ENCODE assay signal across 24 cellular contexts in genomic region chr21:31394309-31394708, GRCh38. TPM values are rescaled to one million over a fixed set of nuclear protein-coding genes. Genes with fewer than 3 reads are reported as not detected.
DNase-seq lines count a peak whose midpoint lies in the region; ATAC-seq and TF ChIP-seq lines count a peak whose summit lies in the region.
"Had no signal": no experiment of that assay in that cellular context is flagged by ENCODE, and none has a peak within 500 bp of the region (broad histone marks: within the 10 kb centered on the region; RNA-seq: fewer than 3 reads in every experiment).

No MANE protein-coding gene starts in this region.

- CTCF ChIA-PET in CD8-positive, alpha-beta T cell (lab: Charles Lee), result no interaction called here

- no peaks in the 10 kb centered on the region for H3K27me3 ChIP-seq in CD8-positive, alpha-beta T cell (ENCODE audit: insufficient read depth, low read length)
- H3K27me3 ChIP-seq in esophagus muscularis mucosa, result no peaks in the 10 kb centered on the region
- H3K27me3 ChIP-seq: SJSA1, stomach, transverse colon had no signal

- WGBS in esophagus muscularis mucosa, result 82% methylated on average over 5 of the region's 5 CpGs

- H3K4me1 Mint-ChIP-seq in activated CD4-positive, alpha-beta T cell treated with anti-CD3 and anti-CD28 coated beads, Interleukin-2, amount 10 ng/mL, durations not matched to agents 24 days and 14 days, result peaks cover 34% of the 10 kb centered on the region
- H3K4me1 Mint-ChIP-seq in CD8-positive, alpha-beta T cell (ENCODE audit: low read depth), result peaks cover 44% of the 10 kb centered on the region
- peaks cover 37% of the 10 kb centered on the region for H3K4me1 Mint-ChIP-seq in T-helper 2 cell treated with Interferon-gamma antibody and Interleukin-4, amounts not matched to agents 5 μg/mL and 100 μg/mL, for 36 hours (ENCODE audit: low read depth)
- H3K4me1 Mint-ChIP-seq in nephron progenitor cell, result peaks cover 47% of the 10 kb centered on the region
- H3K4me1 Mint-ChIP-seq: B cell, memory B cell had no signal

- no peak for TF ChIP-seq POLR2A in esophagus muscularis mucosa (IDR thresholded peaks at IDR 0.05; ENCODE audit: low read depth)

- TF ChIP-seq CTCF in CD8-positive, alpha-beta T cell (IDR thresholded peaks at IDR 0.05), result no peak
- TF ChIP-seq CTCF in nephron progenitor cell (IDR thresholded peaks at IDR 0.05) (no peak), esophagus muscularis mucosa (IDR thresholded peaks at IDR 0.05) (no peak)

- no peaks in the 10 kb centered on the region for H3K36me3 ChIP-seq in CD8-positive, alpha-beta T cell (ENCODE audit: insufficient read depth, low read length)
- no peaks in the 10 kb centered on the region for H3K36me3 ChIP-seq in esophagus muscularis mucosa
- H3K36me3 ChIP-seq: heart right ventricle, SJSA1, stomach, transverse colon had no signal

- ATAC-seq in CD8-positive, alpha-beta T cell, result peak; percentile 30
- ATAC-seq: heart right ventricle, left colon, Panc1 had no signal

- no peak overlapping the region for H3K4me3 ChIP-seq in CD8-positive, alpha-beta T cell (ENCODE audit: low read depth, low read length)
- no peak overlapping the region for H3K4me3 ChIP-seq in esophagus muscularis mucosa
- H3K4me3 ChIP-seq: heart right ventricle, SJSA1, stomach, transverse colon had no signal

- H3K9me3 Mint-ChIP-seq in activated CD4-positive, alpha-beta T cell treated with anti-CD3 and anti-CD28 coated beads, Interleukin-2, amount 10 ng/mL, durations not matched to agents 24 days and 14 days, result no peaks in the 10 kb centered on the region
- no peaks in the 10 kb centered on the region for H3K9me3 Mint-ChIP-seq in CD8-positive, alpha-beta T cell
- H3K9me3 Mint-ChIP-seq in T-helper 2 cell treated with Interferon-gamma antibody and Interleukin-4, amounts not matched to agents 5 μg/mL and 100 μg/mL, for 36 hours, result no peaks in the 10 kb centered on the region
- H3K9me3 Mint-ChIP-seq in nephron progenitor cell, result peaks cover 10% of the 10 kb centered on the region
- H3K9me3 Mint-ChIP-seq: activated CD4-positive, alpha-beta memory T cell treated with anti-CD3 and anti-CD28 coated beads, Interleukin-2, amount 10 ng/mL, durations not matched to agents 7 days and 5 days; central memory CD8-positive, alpha-beta T cell; memory B cell had no signal

- peak overlapping the region; percentile 3 for H3K27ac Mint-ChIP-seq in activated CD4-positive, alpha-beta T cell treated with anti-CD3 and anti-CD28 coated beads, Interleukin-2, amount 10 ng/mL, durations not matched to agents 24 days and 14 days
- H3K27ac Mint-ChIP-seq in CD8-positive, alpha-beta T cell, result peak overlapping the region; percentile 35
- H3K27ac Mint-ChIP-seq in T-helper 2 cell treated with Interferon-gamma antibody and Interleukin-4, amounts not matched to agents 5 μg/mL and 100 μg/mL, for 36 hours, result peak overlapping the region; percentile 66
- peak overlapping the region; percentile 11 for H3K27ac Mint-ChIP-seq in nephron progenitor cell
- H3K27ac Mint-ChIP-seq: activated CD4-positive, alpha-beta memory T cell treated with anti-CD3 and anti-CD28 coated beads, Interleukin-2, amount 10 ng/mL, durations not matched to agents 7 days and 5 days; B cell; memory B cell had no signal

- H3K36me3 Mint-ChIP-seq in activated CD4-positive, alpha-beta T cell treated with anti-CD3 and anti-CD28 coated beads, Interleukin-2, amount 10 ng/mL, durations not matched to agents 24 days and 14 days (ENCODE audit: low read depth), result no peaks in the 10 kb centered on the region
- H3K36me3 Mint-ChIP-seq in CD8-positive, alpha-beta T cell, result no peaks in the 10 kb centered on the region
- no peaks in the 10 kb centered on the region for H3K36me3 Mint-ChIP-seq in T-helper 2 cell treated with Interferon-gamma antibody and Interleukin-4, amounts not matched to agents 5 μg/mL and 100 μg/mL, for 36 hours (ENCODE audit: low read depth)
- H3K36me3 Mint-ChIP-seq in nephron progenitor cell (ENCODE audit: low read depth), result peaks cover 22% of the 10 kb centered on the region
- H3K36me3 Mint-ChIP-seq: memory B cell had no signal

- DNase-seq in activated CD4-positive, alpha-beta T cell treated with anti-CD3 and anti-CD28 coated beads, Interleukin-2, amount 10 ng/mL, durations not matched to agents 24 days and 14 days, result peak; percentile 61
- no peak for DNase-seq in activated CD4-positive, alpha-beta T cell treated with anti-CD3 and anti-CD28 coated beads, Interleukin-2, amount 50 U/mL, for 48 hours
- DNase-seq in CD8-positive, alpha-beta T cell, result no peak
- no peak for DNase-seq in T-helper 2 cell treated with Interferon-gamma antibody and Interleukin-4, amounts not matched to agents 5 μg/mL and 100 μg/mL, for 36 hours (ENCODE audit: low spot score)
- no peak for DNase-seq in nephron progenitor cell
- no peak for DNase-seq in amygdala (lab: John Stamatoyannopoulos, UW)
- no peak for DNase-seq in 8988T
- no peak for DNase-seq in esophagus muscularis mucosa (ENCODE audit: extremely low spot score)
- DNase-seq: activated CD4-positive, alpha-beta memory T cell treated with anti-CD3 and anti-CD28 coated beads, Interleukin-2, amount 10 ng/mL, durations not matched to agents 7 days and 5 days; activated effector memory CD4-positive, alpha-beta T cell treated with Interleukin-2 at 50 U/mL for 16 hours; heart right ventricle; left colon; NCI-H1105; retina; stimulated activated CD4-positive, alpha-beta T cell treated with anti-CD3 and anti-CD28 coated beads, Interleukin-2, amount 100 ng/mL, for 48 hours; stomach; transverse colon had no signal

- peaks cover 2% of the 10 kb centered on the region for H3K27me3 Mint-ChIP-seq in activated CD4-positive, alpha-beta T cell treated with anti-CD3 and anti-CD28 coated beads, Interleukin-2, amount 10 ng/mL, durations not matched to agents 24 days and 14 days
- no peaks in the 10 kb centered on the region for H3K27me3 Mint-ChIP-seq in CD8-positive, alpha-beta T cell (ENCODE audit: low read depth)
- no peaks in the 10 kb centered on the region for H3K27me3 Mint-ChIP-seq in T-helper 2 cell treated with Interferon-gamma antibody and Interleukin-4, amounts not matched to agents 5 μg/mL and 100 μg/mL, for 36 hours (ENCODE audit: low read depth)
- no peaks in the 10 kb centered on the region for H3K27me3 Mint-ChIP-seq in nephron progenitor cell (ENCODE audit: low read depth, poor library complexity)
- H3K27me3 Mint-ChIP-seq: activated CD4-positive, alpha-beta memory T cell treated with anti-CD3 and anti-CD28 coated beads, Interleukin-2, amount 10 ng/mL, durations not matched to agents 7 days and 5 days; B cell; central memory CD8-positive, alpha-beta T cell; memory B cell had no signal

- H3K27ac ChIP-seq in CD8-positive, alpha-beta T cell (ENCODE audit: low read depth, low read length), result no peak overlapping the region
- H3K27ac ChIP-seq in esophagus muscularis mucosa (replicated peaks in 1 of 4), result no peak overlapping the region
- H3K27ac ChIP-seq: epithelial cell of prostate, heart right ventricle, KMS-11, SJSA1, stomach, transverse colon had no signal

- TF ChIP-seq EP300 in esophagus muscularis mucosa (IDR thresholded peaks at IDR 0.05), result no peak

- H3K4me1 ChIP-seq in CD8-positive, alpha-beta T cell (ENCODE audit: insufficient read depth, low read length), result peaks cover 36% of the 10 kb centered on the region
- H3K4me1 ChIP-seq in esophagus muscularis mucosa, result no peaks in the 10 kb centered on the region
- H3K4me1 ChIP-seq: heart right ventricle, SJSA1, stomach had no signal

- H3K9me3 ChIP-seq in CD8-positive, alpha-beta T cell (ENCODE audit: low read length), result no peaks in the 10 kb centered on the region
- H3K9me3 ChIP-seq in esophagus muscularis mucosa, result no peaks in the 10 kb centered on the region
- H3K9me3 ChIP-seq: heart right ventricle, SJSA1, stomach, transverse colon had no signal

- no peak overlapping the region for H3K4me3 Mint-ChIP-seq in activated CD4-positive, alpha-beta T cell treated with anti-CD3 and anti-CD28 coated beads, Interleukin-2, amount 10 ng/mL, durations not matched to agents 24 days and 14 days
- H3K4me3 Mint-ChIP-seq in CD8-positive, alpha-beta T cell, result no peak overlapping the region
- H3K4me3 Mint-ChIP-seq in T-helper 2 cell treated with Interferon-gamma antibody and Interleukin-4, amounts not matched to agents 5 μg/mL and 100 μg/mL, for 36 hours, result peak overlapping the region; percentile 15
- no peak overlapping the region for H3K4me3 Mint-ChIP-seq in nephron progenitor cell
- H3K4me3 Mint-ChIP-seq: activated CD4-positive, alpha-beta memory T cell treated with anti-CD3 and anti-CD28 coated beads, Interleukin-2, amount 10 ng/mL, durations not matched to agents 7 days and 5 days; B cell; central memory CD8-positive, alpha-beta T cell; memory B cell had no signal

- POLR2A ChIA-PET in CD8-positive, alpha-beta T cell (lab: Charles Lee), result no interaction called here

- intact Hi-C loops in activated CD4-positive, alpha-beta T cell treated with anti-CD3 and anti-CD28 coated beads, Interleukin-2, amount 10 ng/mL, durations not matched to agents 24 days and 14 days (cut with micrococcal nuclease), result no loop called here
- intact Hi-C loops in CD8-positive, alpha-beta T cell (cut with DNase I, micrococcal nuclease), result no loop called here
- intact Hi-C loops in esophagus muscularis mucosa (cut with DNase I), result no loop called here

RNA-seq across cellular contexts. Expression of gene TIAM1, which starts 50.2 kb away (rescaled TPM):
- total RNA-seq in activated CD4-positive, alpha-beta T cell treated with anti-CD3 and anti-CD28 coated beads, Interleukin-2, amount 10 ng/mL, durations not matched to agents 24 days and 14 days, result 104 and 105 TPM in 2 replicates
- 1 to 10 TPM; 8.0 to 8.5 TPM for total RNA-seq in CD8-positive, alpha-beta T cell
- 10 to 100 TPM in 1 of 4 donors, 1 to 10 TPM in 3; 5.4 to 10.6 (median 6.0) TPM for total RNA-seq in esophagus muscularis mucosa

Comparison
In these comparisons a context has a peak if more than half of its experiments do, and no peak if none do; other contexts are left out.
1. H3K27ac Mint-ChIP-seq: peak in every context shown above with its lines; median percentile 66 in T-helper 2 cell treated with Interferon-gamma antibody and Interleukin-4, amounts not matched to agents 5 μg/mL and 100 μg/mL, for 36 hours; 35 in CD8-positive, alpha-beta T cell; 11 in nephron progenitor cell; 3 in activated CD4-positive, alpha-beta T cell treated with anti-CD3 and anti-CD28 coated beads, Interleukin-2, amount 10 ng/mL, durations not matched to agents 24 days and 14 days.